In genomic region chrX:36431819-36432218, GRCh38 we compare ENCODE assay signal across 14 cellular contexts.
DNase-seq lines count a peak whose midpoint lies in the region.
"Had no signal": no experiment of that assay in that cellular context is flagged by ENCODE, and none has a peak within 500 bp of the region (broad histone marks: within the 10 kb centered on the region; RNA-seq: fewer than 3 reads in every experiment).

No MANE protein-coding gene starts in this region.

- DNase-seq in HT-29 (ENCODE audit: low spot score) (peak; percentile 2), T1000 (lab: John Stamatoyannopoulos, UW) (peak; percentile 2), fibroblast of the conjunctiva (ENCODE audit: low read depth) (peak; percentile 6), skeletal muscle cell (ENCODE audit: low read depth) (peak; percentile 21), Ammon's horn (ENCODE audit: low spot score) (no peak), 8988T (no peak), GF-D8 (lab: John Stamatoyannopoulos, UW) (no peak)
- DNase-seq: activated CD8-positive, alpha-beta memory T cell treated with anti-CD3 and anti-CD28 coated beads for 24 hours; activated effector memory CD4-positive, alpha-beta T cell treated with Interleukin-2 at 50 U/mL for 16 hours; glutamatergic neuron; natural killer cell; NCI-H1048; NK-92 treated with Interleukin-12 subunit alpha and Interleukin-12 subunit beta, amount 100 ng/mL, for 24 hours had no signal

- no peak overlapping the region for H3K4me3 ChIP-seq in skeletal muscle cell (ENCODE audit: low read depth, low read length)
- H3K4me3 ChIP-seq: cardiac muscle cell had no signal

Comparison
In these comparisons a context has a peak if more than half of its experiments do, and no peak if none do; other contexts are left out.
1. DNase-seq: peak in HT-29 (single experiment), T1000 (single experiment), fibroblast of the conjunctiva (single experiment) and skeletal muscle cell (single experiment); none in Ammon's horn (single experiment), 8988T (single experiment) and GF-D8 (single experiment).